19 cellular contexts compared by ENCODE assay signal in the genomic region with DNA sequence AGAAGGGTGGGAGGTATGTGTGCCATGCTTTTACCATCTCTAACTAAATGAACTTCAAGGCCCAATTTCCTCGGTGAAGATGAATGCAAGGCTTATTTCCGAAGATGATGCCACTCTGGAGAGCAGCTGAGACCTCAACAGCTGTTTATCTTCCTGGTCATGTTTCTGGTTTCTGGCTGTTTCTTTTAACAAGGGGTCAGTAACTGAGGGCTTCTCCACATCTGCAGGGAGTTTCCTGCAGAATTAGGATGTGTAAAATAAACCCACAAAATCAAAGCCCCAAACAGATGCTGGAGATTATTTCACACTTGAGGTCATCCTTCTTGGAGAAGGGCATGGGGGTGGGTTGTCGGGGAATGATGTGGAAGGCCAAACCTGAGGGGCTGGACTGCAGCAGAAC.
"Had no signal": no experiment of that assay in that cellular context is flagged by ENCODE, and none has a peak within 500 bp of the region (broad histone marks: within the 10 kb centered on the region; RNA-seq: fewer than 3 reads in every experiment).

No MANE protein-coding gene starts in this region.

- H3K4me3 ChIP-seq: right atrium auricular region had no signal

- FAIRE-seq: small intestine, TTC549 had no signal

- ATAC-seq: activated CD8-positive, alpha-beta T cell treated with anti-CD3 and anti-CD28 coated beads for 36 hours; activated naive CD4-positive, alpha-beta T cell treated with anti-CD3 and anti-CD28 coated beads, Interleukin-2, amount 50 U/mL, for 72 hours; left ventricle myocardium superior; natural killer cell treated with Interleukin-12 subunit alpha and Interleukin-12 subunit beta and Interleukin-15 and Interleukin-18, amount 100 ng/mL, for 72 hours had no signal

- H3K9me3 ChIP-seq: right atrium auricular region had no signal

- H3K36me3 ChIP-seq: brain microvascular endothelial cell, right atrium auricular region had no signal

- H3K27me3 ChIP-seq: brain microvascular endothelial cell, right atrium auricular region had no signal

- DNase-seq: activated B cell treated with CpG ODN at 0.5 μM for 24 hours; activated CD4-positive, alpha-beta T cell treated with anti-CD3 and anti-CD28 coated beads for 48 hours; activated CD8-positive, alpha-beta T cell treated with anti-CD3 and anti-CD28 coated beads for 36 hours; activated gamma-delta T cell; activated T-cell treated with anti-CD3 and anti-CD28 coated beads, Interleukin-2, amount 50 U/mL, for 48 hours; amniotic stem cell; brain microvascular endothelial cell; effector CD8-positive, alpha-beta T cell; islet precursor cell; left ventricle myocardium superior; occipital lobe; small intestine; stimulated activated CD4-positive, alpha-beta T cell treated with anti-CD3 and anti-CD28 coated beads, Interleukin-4, amount 100 ng/mL, for 4 hours; stimulated activated CD8-positive, alpha-beta memory T cell treated with anti-CD3 and anti-CD28 coated beads, Interleukin-4, amount 100 ng/mL, for 48 hours; stimulated activated naive CD4-positive, alpha-beta T cell treated with Interleukin-2 at 50 U/mL for 16 hours had no signal
